ENCODE assay signal across 9 cellular contexts in the genomic region with DNA sequence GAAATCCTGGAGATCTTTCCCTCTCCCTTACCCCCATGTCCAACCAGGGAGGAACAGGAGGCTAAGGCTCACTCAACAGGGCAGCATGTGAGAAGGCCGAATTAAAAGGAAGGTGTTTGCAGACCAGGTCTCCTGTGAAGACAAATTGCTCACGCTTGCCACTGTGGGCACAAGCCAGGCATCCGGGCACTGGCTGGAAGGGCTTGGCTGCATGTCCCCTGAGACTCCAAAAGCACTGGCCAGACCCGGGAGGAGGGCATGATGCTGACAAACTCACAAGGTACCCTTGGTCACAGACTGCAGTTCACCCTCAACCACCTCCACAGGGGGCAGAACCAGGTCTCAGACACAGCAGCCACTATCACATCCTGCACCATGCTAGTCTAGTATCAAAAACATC.
"Had no signal": no experiment of that assay in that cellular context is flagged by ENCODE, and none has a peak within 500 bp of the region (broad histone marks: within the 10 kb centered on the region; RNA-seq: fewer than 3 reads in every experiment).

No MANE protein-coding gene starts in this region.

- H3K4me1 ChIP-seq: HAP-1 had no signal

- DNase-seq: H7, HFFc6, KBM-7 had no signal

- H3K27ac ChIP-seq: HL-60 had no signal

- H3K36me3 ChIP-seq: HAP-1 had no signal

- H2AFZ ChIP-seq: GM23338 had no signal

- H3K4me3 ChIP-seq: GM23338, HAP-1 had no signal

- ATAC-seq: GM23338, HCT116, HepG2 had no signal

- H3K36me3 Mint-ChIP-seq: IgD-negative memory B cell had no signal

- H3K4me3 Mint-ChIP-seq: GM23338, HFFc6, IgD-negative memory B cell had no signal

- H3K27ac Mint-ChIP-seq: GM23338, HFFc6 had no signal

- H3K4me1 Mint-ChIP-seq: IgD-negative memory B cell had no signal

- H3K9me3 ChIP-seq: HAP-1 had no signal

- H3K4me2 ChIP-seq: GM23338 had no signal
